ENCODE assay signal across 1 cellular context in the genomic region with DNA sequence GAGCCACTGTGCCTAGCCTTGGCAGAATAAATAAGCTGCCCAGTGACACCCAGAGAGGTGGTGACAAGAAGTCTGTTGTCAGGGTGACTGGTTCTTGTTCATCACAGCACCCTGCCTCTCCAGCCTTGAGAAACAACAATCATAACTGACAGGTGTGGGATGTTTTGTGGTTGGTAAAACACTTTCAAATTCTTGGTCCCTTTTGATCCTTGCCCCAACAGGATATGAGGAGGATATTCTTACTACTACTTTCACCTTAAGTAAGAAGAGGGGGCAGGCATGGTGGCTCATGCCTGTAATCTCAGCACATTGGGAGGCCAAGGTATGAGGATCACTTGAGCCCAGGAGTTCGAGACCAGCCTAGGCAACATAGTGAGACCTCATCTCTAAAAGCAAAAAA.
TF ChIP-seq lines count a peak whose summit lies in the region.

No MANE protein-coding gene starts in this region.

TF ChIP-seq in WTC11, 78 proteins besides CTCF, POLR2A, EP300 and RAD21 (continued from another document):
- TF ChIP-seq STAT6 (CRISPR knock-in tag; conservative IDR thresholded peaks at IDR 0.05; ENCODE audit: low read depth) (no peak), JUN (CRISPR knock-in tag; IDR thresholded peaks at IDR 0.05) (no peak)
